Comparison of ENCODE assay signal across 16 cellular contexts in genomic region chr1:178160736-178161475, GRCh38.
"Had no signal": no experiment of that assay in that cellular context is flagged by ENCODE, and none has a peak within 500 bp of the region (broad histone marks: within the 10 kb centered on the region; RNA-seq: fewer than 3 reads in every experiment).

No MANE protein-coding gene starts in this region.

- H3K4me2 ChIP-seq: smooth muscle cell had no signal

- H3K4me3 ChIP-seq: coronary artery, esophagus muscularis mucosa, gastrocnemius medialis, mucosa of descending colon, ovary, smooth muscle cell, upper lobe of left lung, uterus had no signal

- H3K4me1 ChIP-seq: esophagus muscularis mucosa, gastrocnemius medialis, uterus had no signal

- H3K27ac ChIP-seq: coronary artery, epithelial cell of prostate, esophagus muscularis mucosa, gastrocnemius medialis, ovary, upper lobe of left lung, uterus had no signal

- H3K36me3 ChIP-seq: esophagus muscularis mucosa, gastrocnemius medialis, ovary, upper lobe of left lung, uterus had no signal

- H3K27me3 ChIP-seq: esophagus muscularis mucosa, gastrocnemius medialis, ovary, upper lobe of left lung, uterus had no signal

- DNase-seq: effector memory CD4-positive, alpha-beta T cell; gastrocnemius medialis; glutamatergic neuron; islet precursor cell; mucosa of descending colon; naive thymus-derived CD8-positive, alpha-beta T cell; ovary; right cardiac atrium; stimulated activated CD4-positive, alpha-beta T cell treated with anti-CD3 and anti-CD28 coated beads, Interleukin-2, amount 100 ng/mL, for 48 hours; stimulated activated naive CD4-positive, alpha-beta T cell treated with Interleukin-2 at 50 U/mL for 16 hours; upper lobe of left lung; uterus had no signal

- H3K9me3 ChIP-seq: esophagus muscularis mucosa, gastrocnemius medialis, mucosa of descending colon, ovary, upper lobe of left lung, uterus had no signal
